In the genomic region with DNA sequence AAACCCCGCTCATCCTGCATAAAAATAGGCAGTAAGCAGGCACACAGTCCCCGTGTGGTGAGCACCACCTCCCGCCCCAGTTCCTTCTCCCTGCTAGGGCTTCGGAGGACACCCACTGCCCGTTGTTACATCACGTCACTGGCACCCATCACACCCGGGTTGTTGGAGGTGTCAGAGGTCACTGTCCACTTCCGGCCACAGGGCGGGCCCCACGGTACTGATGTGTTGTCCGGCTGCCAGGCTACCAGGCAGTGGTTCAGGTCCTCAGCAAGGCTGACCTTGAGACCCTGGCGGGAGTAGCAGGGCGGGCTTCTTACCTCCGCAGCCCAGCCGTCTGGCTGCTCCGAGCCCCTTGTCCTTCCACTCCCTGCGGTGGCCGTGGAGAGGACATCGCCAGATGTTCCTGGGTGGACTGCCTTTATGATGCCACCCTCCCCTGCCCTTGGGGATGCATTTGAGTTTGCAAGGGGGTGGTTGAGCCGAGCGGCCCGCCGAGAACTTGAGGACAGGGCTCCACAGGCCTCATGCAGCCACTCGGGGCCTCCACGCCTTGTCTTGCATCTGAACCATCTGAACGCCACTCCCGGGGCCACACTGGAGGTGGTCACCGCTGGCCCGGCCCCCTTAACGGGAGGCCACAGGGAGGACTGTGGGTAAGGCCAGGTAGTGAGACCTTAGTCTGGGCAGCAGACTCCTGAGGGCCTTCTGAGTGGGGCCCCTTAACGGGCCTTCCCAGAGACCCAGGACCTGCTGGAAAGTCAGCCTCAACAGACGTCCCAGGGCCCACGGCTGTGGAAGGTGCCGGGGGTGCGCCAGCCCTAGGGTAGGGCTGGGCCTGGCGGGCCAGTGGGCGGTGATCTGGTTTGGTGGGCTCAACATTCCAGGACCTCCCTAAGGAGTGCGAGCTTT, we compare ENCODE assay signal across 16 cellular contexts. TPM values are rescaled to one million over a fixed set of nuclear protein-coding genes. Genes with fewer than 3 reads are reported as not detected.
A peak's percentile ranks its signal among the peaks of the same experiment; 100 is the strongest.
DNase-seq lines count a peak whose midpoint lies in the region; ATAC-seq and TF ChIP-seq lines count a peak whose summit lies in the region.
"Had no signal": no experiment of that assay in that cellular context is flagged by ENCODE, and none has a peak within 500 bp of the region (broad histone marks: within the 10 kb centered on the region; RNA-seq: fewer than 3 reads in every experiment).

No MANE protein-coding gene starts in this region.

- H3K36me3 ChIP-seq in ovary, result no peaks in the 10 kb centered on the region
- H3K36me3 ChIP-seq: gastrocnemius medialis had no signal

- H3K27ac ChIP-seq in ovary, result no peak overlapping the region
- H3K27ac ChIP-seq: ascending aorta, gastrocnemius medialis, upper lobe of left lung, VCaP had no signal

- DNase-seq in GM10266 (ENCODE audit: extremely low spot score) (peak; percentile 16), GM20000 (ENCODE audit: low spot score) (peak; percentile 22), endothelial cell (ENCODE audit: low spot score) (peak; percentile 4), ovary (peak; percentile 8 to 42 (median 24)), AG08395 (ENCODE audit: low spot score) (no peak)
- DNase-seq: SIG-M5 had no signal

- intact Hi-C loops in ovary (cut with DNase I), result loop anchor here in 3 of 4 donors (2.0 to 5.0 kb wide), 2 partner anchors 149 to 150 kb away; no protein-coding TSS in a partner anchor

- H3K9me3 ChIP-seq in ovary, result no peaks in the 10 kb centered on the region
- H3K9me3 ChIP-seq: ascending aorta, gastrocnemius medialis, upper lobe of left lung had no signal

- no peak overlapping the region for H3K4me3 Mint-ChIP-seq in endothelial cell (ENCODE audit: unreplicated experiment)
- H3K4me3 Mint-ChIP-seq: central memory CD8-positive, alpha-beta T cell; HFFc6; neural crest cell had no signal

- H3K27ac Mint-ChIP-seq in endothelial cell (ENCODE audit: unreplicated experiment), result no peak overlapping the region
- H3K27ac Mint-ChIP-seq: HFFc6 had no signal

- no peaks in the 10 kb centered on the region for H3K9me3 Mint-ChIP-seq in endothelial cell (ENCODE audit: unreplicated experiment)
- H3K9me3 Mint-ChIP-seq: central memory CD8-positive, alpha-beta T cell; HFFc6; neural crest cell had no signal

- H3K27me3 Mint-ChIP-seq in endothelial cell (ENCODE audit: unreplicated experiment), result peaks cover 4% of the 10 kb centered on the region
- H3K27me3 Mint-ChIP-seq: central memory CD8-positive, alpha-beta T cell had no signal

- no peak for TF ChIP-seq EP300 in ovary (IDR thresholded peaks at IDR 0.05)

- peaks cover 3% of the 10 kb centered on the region for H3K36me3 Mint-ChIP-seq in endothelial cell (ENCODE audit: low read depth, unreplicated experiment)

- no peaks in the 10 kb centered on the region for H3K27me3 ChIP-seq in ovary
- H3K27me3 ChIP-seq: ascending aorta, gastrocnemius medialis, upper lobe of left lung had no signal

- H3K4me1 Mint-ChIP-seq in endothelial cell (ENCODE audit: unreplicated experiment), result no peaks in the 10 kb centered on the region
- H3K4me1 Mint-ChIP-seq: central memory CD8-positive, alpha-beta T cell had no signal

- no peak overlapping the region for H3K4me3 ChIP-seq in ovary
- H3K4me3 ChIP-seq: ascending aorta, gastrocnemius medialis had no signal

- no peaks in the 10 kb centered on the region for H3K4me1 ChIP-seq in ovary (ENCODE audit: insufficient read depth)
- H3K4me1 ChIP-seq: ascending aorta, gastrocnemius medialis had no signal

- WGBS in ovary, 3 donors, result 63 to 78% (median 76%) methylated on average over 38 of the region's 38 CpGs

- TF ChIP-seq POLR2A in ovary (IDR thresholded peaks at IDR 0.05), result no peak

- no peak for ATAC-seq in HG03280 (IDR thresholded peaks at IDR 0.05; ENCODE audit: unreplicated experiment)
- no peak for ATAC-seq in HG02973 (IDR thresholded peaks at IDR 0.05; ENCODE audit: unreplicated experiment)

- TF ChIP-seq CTCF in GM10266 (IDR thresholded peaks at IDR 0.05; ENCODE audit: control insufficient read depth, insufficient read depth, low read depth, missing control alignments) (no peak), GM20000 (IDR thresholded peaks at IDR 0.05; ENCODE audit: extremely low read depth, missing control alignments) (no peak), endothelial cell (IDR thresholded peaks at IDR 0.05; ENCODE audit: unreplicated experiment) (no peak), ovary (IDR thresholded peaks at IDR 0.05) (no peak)

RNA-seq across cellular contexts. Expression of a gene that starts 27.1 kb away (rescaled TPM):
- total RNA-seq in endothelial cell (ENCODE audit: unreplicated experiment) (1.3 TPM), ovary (1 to 10 TPM in 4 of 7 donors, under 1 TPM in 2, not detected in 1; 0.32 to 3.2 (median 1.4) TPM)
- under 1 TPM; 0.12 to 0.48 TPM for polyA plus RNA-seq in ovary
- total RNA-seq: ascending aorta, gastrocnemius medialis, left lobe of liver had no signal

RNA-seq across cellular contexts. Expression of a gene that starts 32.5 kb away (rescaled TPM):
- total RNA-seq in endothelial cell (ENCODE audit: unreplicated experiment), result 11.3 TPM
- total RNA-seq in ovary, result 10 to 100 TPM in 4 of 7 donors, 1 to 10 TPM in 3; 3.0 to 22.7 (median 11.7) TPM
- 1 to 10 TPM; 1.9 to 5.1 TPM for polyA plus RNA-seq in ovary
